10 cellular contexts compared by ENCODE assay signal in genomic region chr7:94178247-94178646, GRCh38.
DNase-seq lines count a peak whose midpoint lies in the region; ATAC-seq and TF ChIP-seq lines count a peak whose summit lies in the region.
"Had no signal": no experiment of that assay in that cellular context is flagged by ENCODE, and none has a peak within 500 bp of the region (broad histone marks: within the 10 kb centered on the region; RNA-seq: fewer than 3 reads in every experiment).

No MANE protein-coding gene starts in this region.

- H3K27me3 ChIP-seq in MM.1S (replicated peaks; ENCODE audit: insufficient read depth, low read length) (peaks cover 39% of the 10 kb centered on the region), GM23248 (replicated peaks; ENCODE audit: insufficient read depth) (no peaks in the 10 kb centered on the region)
- H3K27me3 ChIP-seq: uterus had no signal

- H3K79me2 ChIP-seq in MM.1S (ENCODE audit: low read length) (no peaks in the 10 kb centered on the region), GM23248 (ENCODE audit: insufficient read depth) (no peaks in the 10 kb centered on the region)

- H3K9me3 ChIP-seq in MM.1S (replicated peaks; ENCODE audit: insufficient read depth, low read length) (no peaks in the 10 kb centered on the region), GM23248 (ENCODE audit: low read depth) (no peaks in the 10 kb centered on the region)
- H3K9me3 ChIP-seq: uterus had no signal

- H4K20me1 ChIP-seq in MM.1S (ENCODE audit: insufficient read depth, low read length), result no peaks in the 10 kb centered on the region
- H4K20me1 ChIP-seq in GM23248 (ENCODE audit: insufficient read depth), result no peaks in the 10 kb centered on the region

- no peak for TF ChIP-seq CTCF in MM.1S (IDR thresholded peaks at IDR 0.05; ENCODE audit: low read length)

- no peaks in the 10 kb centered on the region for H3K9me2 ChIP-seq in MM.1S (replicated peaks; ENCODE audit: insufficient read depth, low read length)
- H3K9me2 ChIP-seq in GM23248 (ENCODE audit: insufficient read depth), result no peaks in the 10 kb centered on the region

- H2AFZ ChIP-seq in MM.1S (ENCODE audit: low read length), result no peak overlapping the region
- no peak overlapping the region for H2AFZ ChIP-seq in GM23248

- H3K4me3 ChIP-seq in MM.1S (ENCODE audit: low read length) (no peak overlapping the region), GM23248 (no peak overlapping the region)
- H3K4me3 ChIP-seq: uterus had no signal

- peak; percentile 91 for ATAC-seq in GM18511 (IDR thresholded peaks at IDR 0.05; ENCODE audit: unreplicated experiment)
- peak; percentile 91 for ATAC-seq in GM19468 (IDR thresholded peaks at IDR 0.05; ENCODE audit: extremely low read depth, unreplicated experiment)
- peak; percentile 89 for ATAC-seq in HG02973 (IDR thresholded peaks at IDR 0.05; ENCODE audit: unreplicated experiment)

- H3F3A ChIP-seq in MM.1S (ENCODE audit: insufficient read depth, low read length) (no peaks in the 10 kb centered on the region), GM23248 (ENCODE audit: insufficient read depth) (peaks cover 15% of the 10 kb centered on the region)

- in situ Hi-C loops in GM23248 (cut with MboI), result no loop called here

- H3K9ac ChIP-seq in MM.1S (ENCODE audit: low read length), result no peak overlapping the region
- H3K9ac ChIP-seq in GM23248, result no peak overlapping the region

- H3K4me2 ChIP-seq in MM.1S (ENCODE audit: low read depth, low read length) (peak overlapping the region; percentile 21), GM23248 (ENCODE audit: unreplicated experiment) (no peak overlapping the region)

- H3K27ac ChIP-seq in MM.1S (ENCODE audit: low read length), result no peak overlapping the region
- no peak overlapping the region for H3K27ac ChIP-seq in GM23248
- H3K27ac ChIP-seq: uterus had no signal

- WGBS in GM23248 (ENCODE audit: low coverage in 1 of 2, low lambda C conversion rate in 2 of 2, missing lambda C conversion rate in 2 of 2), 2 experiments, result 94 to 95% methylated on average over 3 of the region's 3 CpGs

- peak; percentile 66 for DNase-seq in MM.1S
- DNase-seq in cerebellum (ENCODE audit: low spot score), result no peak
- DNase-seq in NCI-H1048 (lab: John Stamatoyannopoulos, UW), result no peak
- no peak for DNase-seq in COLO829 (ENCODE audit: low spot score)
- DNase-seq in GM23248, result no peak
- DNase-seq: T1000, uterus had no signal

- H3K36me3 ChIP-seq in MM.1S (replicated peaks; ENCODE audit: insufficient read depth, low read length) (no peaks in the 10 kb centered on the region), GM23248 (ENCODE audit: low read depth) (no peaks in the 10 kb centered on the region)
- H3K36me3 ChIP-seq: uterus had no signal

- H3K4me1 ChIP-seq in MM.1S (ENCODE audit: low read length) (peaks cover 12% of the 10 kb centered on the region), GM23248 (ENCODE audit: insufficient read depth) (peaks cover 21% of the 10 kb centered on the region)
- H3K4me1 ChIP-seq: uterus had no signal
